8 cellular contexts compared by ENCODE assay signal in genomic region chr5:137888875-137889759, GRCh38. TPM values are rescaled to one million over a fixed set of nuclear protein-coding genes. Genes with fewer than 3 reads are reported as not detected.
A peak's percentile ranks its signal among the peaks of the same experiment; 100 is the strongest.
DNase-seq lines count a peak whose midpoint lies in the region; ATAC-seq and TF ChIP-seq lines count a peak whose summit lies in the region.

Gene PKD2L2 (plus strand): TSS chr5:137889457. CDS start chr5:137889492, 35 bp downstream.

- H3K27me3 ChIP-seq in OCI-LY1 (ENCODE audit: insufficient read depth, low read length) (no peaks in the 10 kb centered on the region), neural progenitor cell (no peaks in the 10 kb centered on the region)

- H3K9me3 Mint-ChIP-seq in neural progenitor cell, result no peaks in the 10 kb centered on the region
- no peaks in the 10 kb centered on the region for H3K9me3 Mint-ChIP-seq in stimulated activated naive CD8-positive, alpha-beta T cell treated with anti-CD3 and anti-CD28 coated beads, Interleukin-15, amount 100 ng/mL, for 72 hours

- ATAC-seq in GM18502 (IDR thresholded peaks at IDR 0.05; ENCODE audit: poor library complexity, unreplicated experiment) (peak; percentile 97), HG02884 (IDR thresholded peaks at IDR 0.05; ENCODE audit: unreplicated experiment) (peak; percentile 96)
- ATAC-seq in stimulated activated naive CD8-positive, alpha-beta T cell treated with anti-CD3 and anti-CD28 coated beads, Interleukin-15, amount 100 ng/mL, for 72 hours, result peak; percentile 100

- H3K9me3 ChIP-seq in OCI-LY1 (ENCODE audit: low read length) (no peaks in the 10 kb centered on the region), neural progenitor cell (ENCODE audit: low read depth) (no peaks in the 10 kb centered on the region)

- H3K9ac ChIP-seq in OCI-LY1 (ENCODE audit: low read length) (peak within 1 kb of the TSS; percentile 82), neural progenitor cell (no peak within 1 kb of the TSS)

- H3K9me2 ChIP-seq in OCI-LY1 (ENCODE audit: low read depth, low read length), result no peaks in the 10 kb centered on the region

- H2AFZ ChIP-seq in OCI-LY1 (ENCODE audit: low read length) (peak within 1 kb of the TSS; percentile 54), neural progenitor cell (replicated peaks) (peak within 1 kb of the TSS; percentile 91)

- peak within 1 kb of the TSS; percentile 19 for H3K27ac ChIP-seq in OCI-LY1 (ENCODE audit: low read depth, low read length, poor library complexity, severe bottlenecking)
- H3K27ac ChIP-seq in neural progenitor cell, result peak within 1 kb of the TSS; percentile 51

- H3K36me3 Mint-ChIP-seq in neural progenitor cell, result no peaks in the 10 kb centered on the region

- H3K4me2 ChIP-seq in OCI-LY1 (ENCODE audit: low read length) (peak within 1 kb of the TSS; percentile 85), neural progenitor cell (peak within 1 kb of the TSS; percentile 43)

- no peaks in the 10 kb centered on the region for H3K27me3 Mint-ChIP-seq in neural progenitor cell (ENCODE audit: insufficient read depth, low read depth)
- peaks cover 6% of the 10 kb centered on the region for H3K27me3 Mint-ChIP-seq in stimulated activated naive CD8-positive, alpha-beta T cell treated with anti-CD3 and anti-CD28 coated beads, Interleukin-15, amount 100 ng/mL, for 72 hours

- DNase-seq in activated T-helper 1 cell treated with anti-CD3 and anti-CD28 coated beads, Interleukin-2, amount 50 U/mL, for 16 hours (ENCODE audit: low read depth in 1 of 2, low spot score in 1 of 2), result peak; percentile 50 to 70
- peak; percentile 75 for DNase-seq in fibroblast of the conjunctiva (ENCODE audit: low read depth)
- DNase-seq in neural progenitor cell (ENCODE audit: low spot score), result peak; percentile 84
- DNase-seq in stimulated activated naive CD8-positive, alpha-beta T cell treated with anti-CD3 and anti-CD28 coated beads, Interleukin-15, amount 100 ng/mL, for 72 hours, result peak; percentile 88 to 91
- DNase-seq in 8988T, result no peak

- no peaks in the 10 kb centered on the region for H3K36me3 ChIP-seq in OCI-LY1 (ENCODE audit: insufficient read depth, low read length)
- H3K36me3 ChIP-seq in neural progenitor cell, result no peaks in the 10 kb centered on the region

- peak within 1 kb of the TSS; percentile 92 for H3K27ac Mint-ChIP-seq in neural progenitor cell
- peak within 1 kb of the TSS; percentile 91 to 93 for H3K27ac Mint-ChIP-seq in stimulated activated naive CD8-positive, alpha-beta T cell treated with anti-CD3 and anti-CD28 coated beads, Interleukin-15, amount 100 ng/mL, for 72 hours

- TF ChIP-seq CTCF in OCI-LY1 (IDR thresholded peaks at IDR 0.05; ENCODE audit: low read length) (peak; percentile 42; the same call in 1 of the 2 replicates), neural progenitor cell (IDR thresholded peaks at IDR 0.05) (peak; percentile 8)

- H3K79me2 ChIP-seq in OCI-LY1 (ENCODE audit: insufficient read depth, low read length) (no peaks in the 10 kb centered on the region), neural progenitor cell (ENCODE audit: low read depth) (no peaks in the 10 kb centered on the region)

- peaks cover 19% of the 10 kb centered on the region for H3K4me1 Mint-ChIP-seq in neural progenitor cell
- peaks cover 25% of the 10 kb centered on the region for H3K4me1 Mint-ChIP-seq in stimulated activated naive CD8-positive, alpha-beta T cell treated with anti-CD3 and anti-CD28 coated beads, Interleukin-15, amount 100 ng/mL, for 72 hours

- H3K4me3 Mint-ChIP-seq in neural progenitor cell, result peak within 1 kb of the TSS; percentile 34
- peak within 1 kb of the TSS; percentile 87 to 91 for H3K4me3 Mint-ChIP-seq in stimulated activated naive CD8-positive, alpha-beta T cell treated with anti-CD3 and anti-CD28 coated beads, Interleukin-15, amount 100 ng/mL, for 72 hours

- H4K20me1 ChIP-seq in OCI-LY1 (ENCODE audit: insufficient read depth, low read length) (no peaks in the 10 kb centered on the region), neural progenitor cell (ENCODE audit: low read depth) (no peaks in the 10 kb centered on the region)

- H3F3A ChIP-seq in OCI-LY1 (ENCODE audit: insufficient read depth, low read length) (no peaks in the 10 kb centered on the region), neural progenitor cell (ENCODE audit: low read depth) (peaks cover 13% of the 10 kb centered on the region)

- H3K4me3 ChIP-seq in OCI-LY1 (ENCODE audit: low read depth, low read length, poor library complexity, severe bottlenecking), result peak within 1 kb of the TSS; percentile 69
- peak within 1 kb of the TSS; percentile 6 for H3K4me3 ChIP-seq in neural progenitor cell

- H3K4me1 ChIP-seq in OCI-LY1 (ENCODE audit: insufficient read depth, low read length, severe bottlenecking) (peaks cover 31% of the 10 kb centered on the region), neural progenitor cell (peaks cover 8% of the 10 kb centered on the region)

RNA-seq across cellular contexts. Expression of gene PKD2L2, which starts in this region (rescaled TPM):
- total RNA-seq in neural progenitor cell (ENCODE audit: low replicate concordance), result not detected in 2 replicates

Comparison
In these comparisons a context has a peak if more than half of its experiments do, and no peak if none do; other contexts are left out.
1. Peak in DNase-seq, H3K4me3 ChIP-seq, H3K27ac ChIP-seq and H3K4me2 ChIP-seq in neural progenitor cell; RNA of the gene not detected or under 1 TPM.